14 cellular contexts compared by ENCODE assay signal in the genomic region with DNA sequence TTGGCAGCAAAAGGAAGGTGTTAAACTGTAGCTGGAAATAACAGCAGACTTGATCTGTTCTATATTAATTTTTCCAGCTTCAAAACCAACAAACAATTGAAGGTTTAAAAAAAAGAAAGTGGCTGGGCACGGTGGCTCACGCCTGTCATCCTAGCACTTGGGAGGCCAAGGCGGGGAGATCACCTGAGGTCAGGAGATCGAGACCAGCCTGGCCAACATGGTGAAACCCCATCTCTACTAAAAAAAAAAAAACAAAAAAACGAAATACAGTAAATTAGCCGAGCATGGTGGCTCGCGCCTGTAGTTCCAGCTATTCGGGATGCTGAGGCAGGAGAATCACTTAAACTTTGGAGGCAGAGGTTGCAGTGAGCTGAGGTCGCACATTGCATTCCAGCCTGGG.
A peak's percentile ranks its signal among the peaks of the same experiment; 100 is the strongest.
DNase-seq lines count a peak whose midpoint lies in the region; ATAC-seq and TF ChIP-seq lines count a peak whose summit lies in the region.
"Had no signal": no experiment of that assay in that cellular context is flagged by ENCODE, and none has a peak within 500 bp of the region (broad histone marks: within the 10 kb centered on the region; RNA-seq: fewer than 3 reads in every experiment).

No MANE protein-coding gene starts in this region.

- no peak overlapping the region for H3K4me3 ChIP-seq in GM23338
- no peak overlapping the region for H3K4me3 ChIP-seq in iPS-18a (ENCODE audit: low read length)

- TF ChIP-seq CTCF in GM23338 (conservative IDR thresholded peaks at IDR 0.05; ENCODE audit: low read depth in 2 of 2): no peak
- TF ChIP-seq CTCF in WTC11 (IDR thresholded peaks at IDR 0.05): no peak

- H3K9ac ChIP-seq in iPS-18a (ENCODE audit: low read length): no peak overlapping the region

- ATAC-seq in GM23338: no peak
- no peak for ATAC-seq in WTC11

- H3K36me3 Mint-ChIP-seq in GM23338 (ENCODE audit: low read depth): peaks cover 55% of the 10 kb centered on the region
- peaks cover 45% of the 10 kb centered on the region for H3K36me3 Mint-ChIP-seq in WTC11
- H3K36me3 Mint-ChIP-seq: CD4-positive, alpha-beta memory T cell had no signal

- peaks cover 56% of the 10 kb centered on the region for H3K4me1 Mint-ChIP-seq in GM23338
- H3K4me1 Mint-ChIP-seq in WTC11: peaks cover 59% of the 10 kb centered on the region

- peaks cover 61% of the 10 kb centered on the region for H3K79me2 ChIP-seq in GM23338 (replicated peaks; ENCODE audit: insufficient read depth)

- no peaks in the 10 kb centered on the region for H3K9me2 ChIP-seq in GM23338 (ENCODE audit: insufficient read depth)

- H3K9me3 ChIP-seq in iPS-18a (ENCODE audit: control insufficient read depth, low read depth, low read length): peaks cover 8% of the 10 kb centered on the region

- H3K4me1 ChIP-seq in GM23338 (ENCODE audit: insufficient read depth) (peaks cover 50% of the 10 kb centered on the region), iPS-18a (ENCODE audit: control insufficient read depth, low read depth, low read length) (peaks cover 47% of the 10 kb centered on the region)

- H3K27me3 Mint-ChIP-seq in GM23338 (ENCODE audit: insufficient read depth, low read depth, poor library complexity) (peaks cover 6% of the 10 kb centered on the region), WTC11 (ENCODE audit: low read depth) (no peaks in the 10 kb centered on the region)
- H3K27me3 Mint-ChIP-seq: CD4-positive, alpha-beta memory T cell had no signal

- H3K36me3 ChIP-seq in GM23338 (ENCODE audit: insufficient read depth) (peaks cover 7% of the 10 kb centered on the region), iPS-18a (ENCODE audit: control insufficient read depth, low read depth, low read length) (peaks cover 11% of the 10 kb centered on the region)

- no peak overlapping the region for H3K4me3 Mint-ChIP-seq in GM23338
- H3K4me3 Mint-ChIP-seq in WTC11: 0 out of 2 replicates have a peak overlapping the region, but pooled peaks have one; percentile 5
- H3K4me3 Mint-ChIP-seq: CD14-positive monocyte; CD4-positive, alpha-beta memory T cell had no signal

- H3K27ac Mint-ChIP-seq in GM23338: no peak overlapping the region; the same call in 1 of the 2 replicates
- no peak overlapping the region for H3K27ac Mint-ChIP-seq in WTC11
- H3K27ac Mint-ChIP-seq: CD4-positive, alpha-beta memory T cell had no signal

- H3F3A ChIP-seq in GM23338 (replicated peaks; ENCODE audit: low read depth): no peaks in the 10 kb centered on the region

- H3K27ac ChIP-seq in GM23338 (ENCODE audit: low read depth) (peak overlapping the region; percentile 33; the same call in 1 of the 2 replicates), iPS-18a (ENCODE audit: low read length) (peak overlapping the region; percentile 20)

- H3K4me2 ChIP-seq in GM23338: peak overlapping the region; percentile 59; the same call in 1 of the 2 replicates

- DNase-seq in GM23338 (ENCODE audit: low spot score) (no peak), WTC11 (ENCODE audit: low spot score) (no peak), NCI-H82 treated with DMSO at 0.1 percent for 48 hours (lab: John Stamatoyannopoulos, UW; ENCODE audit: unreplicated experiment) (no peak), ACHN (no peak), NCI-H1436 treated with DMSO at 0.1 percent for 48 hours (lab: John Stamatoyannopoulos, UW) (no peak), DMS114 treated with DMSO at 0.1 percent for 48 hours (lab: John Stamatoyannopoulos, UW; ENCODE audit: unreplicated experiment) (no peak)
- DNase-seq: AML-193; CD4-positive, alpha-beta memory T cell; DMS79 treated with DMSO at 0.1 percent for 48 hours; GF-D8; GOT3; H9 had no signal

- POLR2A ChIA-PET in WTC11 (lab: Charles Lee): interaction anchor here (0.7 kb wide), 1 partner anchor 129 kb away, joined by 3 read pairs; no protein-coding TSS in a partner anchor

- CTCF ChIA-PET in WTC11 (lab: Charles Lee): interaction anchor here (0.6 to 1.9 kb wide), 4 partner anchors 9 to 345 kb away, joined by 3 to 5 read pairs (median 4); no protein-coding TSS in a partner anchor

- in situ Hi-C loops in ACHN (cut with HindIII; ENCODE audit: low pct_ligation_motif_present, low pct_unique_long_range_greater_than_20kb, low sequenced_read_pairs): loop anchor here (25.0 kb wide), 1 partner anchor 89 kb away; no protein-coding TSS in a partner anchor

- no peaks in the 10 kb centered on the region for H4K20me1 ChIP-seq in GM23338 (replicated peaks; ENCODE audit: insufficient read depth)

- peaks cover 35% of the 10 kb centered on the region for H3K9me3 Mint-ChIP-seq in GM23338
- H3K9me3 Mint-ChIP-seq in WTC11: peaks cover 26% of the 10 kb centered on the region
- H3K9me3 Mint-ChIP-seq: CD4-positive, alpha-beta memory T cell had no signal

- H2AFZ ChIP-seq in GM23338: no peak overlapping the region

- H3K27me3 ChIP-seq in GM23338 (ENCODE audit: insufficient read depth): no peaks in the 10 kb centered on the region
- no peaks in the 10 kb centered on the region for H3K27me3 ChIP-seq in iPS-18a (ENCODE audit: control insufficient read depth, insufficient read depth, low read length)

TF ChIP-seq in GM23338, 12 proteins besides CTCF, POLR2A, EP300 and RAD21 (continues in another document):
- TF ChIP-seq JUNB (IDR thresholded peaks at IDR 0.05; ENCODE audit: unreplicated experiment) (no peak), NANOG (IDR thresholded peaks at IDR 0.05; ENCODE audit: borderline replicate concordance) (no peak), EZH2 (IDR thresholded peaks at IDR 0.05; ENCODE audit: low read depth, unreplicated experiment) (no peak)

TF ChIP-seq in WTC11, 78 proteins besides CTCF, POLR2A, EP300 and RAD21:
- TF ChIP-seq GABPB1 (CRISPR knock-in tag; IDR thresholded peaks at IDR 0.05): no peak
- no peak for TF ChIP-seq NR2C2 (CRISPR knock-in tag; IDR thresholded peaks at IDR 0.05)
